8 cellular contexts compared by ENCODE assay signal in genomic region chr11:8017894-8018741, GRCh38. TPM values are rescaled to one million over a fixed set of nuclear protein-coding genes. Genes with fewer than 3 reads are reported as not detected.
A peak's percentile ranks its signal among the peaks of the same experiment; 100 is the strongest.
DNase-seq lines count a peak whose midpoint lies in the region; ATAC-seq and TF ChIP-seq lines count a peak whose summit lies in the region.

No MANE protein-coding gene starts in this region.

- CTCF ChIA-PET in AG04450 (lab: Charles Lee), result interaction anchor here (0.8 to 6.3 kb wide), 7 partner anchors 12 to 81 kb away, joined by 3 to 66 read pairs (median 29); partner anchors contain the start of gene EIF3F

- ATAC-seq in naive B cell (ENCODE audit: low read depth in 2 of 2) (no peak), GM18858 (IDR thresholded peaks at IDR 0.05; ENCODE audit: unreplicated experiment) (no peak), HG02610 (IDR thresholded peaks at IDR 0.05; ENCODE audit: unreplicated experiment) (no peak)

- H3K4me1 Mint-ChIP-seq in naive B cell, result peaks cover 11 to 15% (median 12%) of the 10 kb centered on the region in 3 donors

- TF ChIP-seq CTCF in AG04450 (IDR thresholded peaks at IDR 0.05; ENCODE audit: low read depth, low read length) (no peak), GM10266 (IDR thresholded peaks at IDR 0.05; ENCODE audit: control insufficient read depth, insufficient read depth, low read depth, missing control alignments) (no peak)

- H3K36me3 ChIP-seq in endocrine pancreas (ENCODE audit: control insufficient read depth, insufficient read depth, low read length), result no peaks in the 10 kb centered on the region

- peaks cover 4% of the 10 kb centered on the region for H3K4me1 ChIP-seq in endocrine pancreas (ENCODE audit: control insufficient read depth, insufficient read depth, low read length)

- peaks cover 2% of the 10 kb centered on the region for H3K27me3 ChIP-seq in AG04450 (ENCODE audit: control insufficient read depth, insufficient read depth, low read length)
- H3K27me3 ChIP-seq in endocrine pancreas (ENCODE audit: control insufficient read depth, insufficient read depth, low read length), result no peaks in the 10 kb centered on the region

- H3K9ac ChIP-seq in endocrine pancreas (ENCODE audit: control insufficient read depth, insufficient read depth, low read length), result peak overlapping the region; percentile 58

- peaks cover 0 to 8% of the 10 kb centered on the region in 2 donors for H3K36me3 Mint-ChIP-seq in naive B cell

- H3K27ac Mint-ChIP-seq in naive B cell, result peak overlapping the region; percentile 57 to 97 (median 82)

- POLR2A ChIA-PET in AG04450 (lab: Yijun Ruan, JAX), result no interaction called here

- DNase-seq in AG04450 (ENCODE audit: low read depth, low spot score) (no peak), NCI-H524 treated with DMSO at 0.1 percent for 48 hours (lab: John Stamatoyannopoulos, UW) (peak; percentile 19), naive B cell (no peak), GM10266 (ENCODE audit: extremely low spot score) (no peak)
- DNase-seq in activated CD4-positive, CD25-positive, alpha-beta regulatory T cell treated with anti-CD3 and anti-CD28 coated beads, Interleukin-2, amount 50 U/mL, for 72 hours, result no peak

- peaks cover 0 to 1% (median 0%) of the 10 kb centered on the region in 7 donors for H3K9me3 Mint-ChIP-seq in naive B cell

- H3K9me3 ChIP-seq in AG04450 (ENCODE audit: control insufficient read depth, insufficient read depth, low read length) (no peaks in the 10 kb centered on the region), endocrine pancreas (ENCODE audit: control insufficient read depth, low read length) (no peaks in the 10 kb centered on the region)

- H3K27me3 Mint-ChIP-seq in naive B cell, result peaks cover 56 to 74% (median 66%) of the 10 kb centered on the region in 3 donors

- H3K4me3 ChIP-seq in AG04450 (ENCODE audit: low read depth, low read length), result peak overlapping the region; percentile 70
- peak overlapping the region; percentile 71 for H3K4me3 ChIP-seq in endocrine pancreas (ENCODE audit: control insufficient read depth, insufficient read depth, low read length)

- H3K27ac ChIP-seq in AG04450 (ENCODE audit: low read depth, low read length), result no peak overlapping the region

- peak overlapping the region; percentile 75 to 90 (median 84) for H3K4me3 Mint-ChIP-seq in naive B cell

RNA-seq across cellular contexts. Expression of gene EIF3F, which starts 31.0 kb away (rescaled TPM):
- polyA plus RNA-seq in AG04450 (2011; rRNA removed) (216 and 297 TPM in 2 replicates), naive B cell (ENCODE audit: low read depth in 6 of 6) (100 to 1,000 TPM; 384 to 508 (median 420) TPM)
- 371 and 442 TPM in 2 replicates for polyA minus RNA-seq in AG04450 (2011; rRNA and poly(A)+ RNA removed)

RNA-seq across cellular contexts. Expression of gene NLRP10, which starts 52.9 kb away (rescaled TPM):
- polyA plus RNA-seq in AG04450 (2011; rRNA removed) (2.4 and 2.8 TPM in 2 replicates), naive B cell (ENCODE audit: low read depth in 6 of 6) (not detected)
- 10.9 and 15.8 TPM in 2 replicates for polyA minus RNA-seq in AG04450 (2011; rRNA and poly(A)+ RNA removed)
